8 cellular contexts compared by ENCODE assay signal in genomic region chr4:165112258-165113156, GRCh38. TPM values are rescaled to one million over a fixed set of nuclear protein-coding genes. Genes with fewer than 3 reads are reported as not detected.
DNase-seq lines count a peak whose midpoint lies in the region; ATAC-seq and TF ChIP-seq lines count a peak whose summit lies in the region.

TSS of gene TMEM192 (minus strand) at chr4:165112860. CDS start at chr4:165112773, 87 bp downstream.

- H3K4me3 ChIP-seq in Caco-2 (ENCODE audit: low read depth, low read length), result peak within 1 kb of the TSS; percentile 89
- peak within 1 kb of the TSS; percentile 85 for H3K4me3 ChIP-seq in mesodermal cell (ENCODE audit: extremely low read depth, insufficient read depth, low read length, poor library complexity, severe bottlenecking)

- H3K4me3 Mint-ChIP-seq in Caco-2 (ENCODE audit: unreplicated experiment), result peak within 1 kb of the TSS; percentile 96

- H3K9me3 ChIP-seq in Caco-2, result no peaks in the 10 kb centered on the region
- no peaks in the 10 kb centered on the region for H3K9me3 ChIP-seq in mesodermal cell (ENCODE audit: control insufficient read depth, low read length)

- BruUV-seq in Caco-2 (replicated peaks; lab: Mats Ljungman, UMichigan), result no TSS peak

- in situ Hi-C loops in endometrial microvascular endothelial cells (cut with HindIII; ENCODE audit: inconsistent ontology term, low pct_unique_long_range_greater_than_20kb, low sequenced_read_pairs), result no loop called here

- peak within 1 kb of the TSS; percentile 90 for H3K27ac Mint-ChIP-seq in Caco-2 (ENCODE audit: unreplicated experiment)

- POLR2A ChIA-PET in Caco-2 (lab: Charles Lee), result interaction anchor here (0.6 to 1.6 kb wide), 16 partner anchors 8 to 960 kb away, joined by 3 to 24 read pairs (median 4); partner anchors contain the start of gene MSMO1

- DNase-seq in Caco-2 (peak; percentile 95 to 96), HT1080 (ENCODE audit: low read depth) (peak; percentile 86), NOMO-1 (lab: John Stamatoyannopoulos, UW; ENCODE audit: unreplicated experiment in 2 of 2) (peak; percentile 89 to 97)
- peak; percentile 68 for DNase-seq in activated CD8-positive, alpha-beta memory T cell treated with anti-CD3 and anti-CD28 coated beads, Interleukin-2, amount 50 U/mL, for 24 hours (ENCODE audit: extremely low read depth)
- DNase-seq in stimulated activated CD8-positive, alpha-beta memory T cell treated with anti-CD3 and anti-CD28 coated beads, Interleukin-15, amount 100 ng/mL, for 4 hours (ENCODE audit: low read depth in 2 of 2), result peak; percentile 83 to 87

- no peaks in the 10 kb centered on the region for H3K27me3 ChIP-seq in Caco-2 (replicated peaks; ENCODE audit: control insufficient read depth, insufficient read depth, low read length)

- peaks cover 6% of the 10 kb centered on the region for H3K4me1 ChIP-seq in Caco-2
- H3K4me1 ChIP-seq in mesodermal cell (ENCODE audit: control insufficient read depth, insufficient read depth, low read length, poor library complexity, severe bottlenecking), result peaks cover 4% of the 10 kb centered on the region

- H3K4me1 Mint-ChIP-seq in Caco-2 (ENCODE audit: low read depth, unreplicated experiment), result peaks cover 10% of the 10 kb centered on the region

- peak; percentile 96 for ATAC-seq in GM21360 (IDR thresholded peaks at IDR 0.05; ENCODE audit: unreplicated experiment)

- CTCF ChIA-PET in Caco-2 (lab: Charles Lee), result interaction anchor here (0.5 to 1.6 kb wide), 16 partner anchors 8 to 1782 kb away, joined by 3 to 18 read pairs (median 4); partner anchors contain the start of gene MSMO1

- no peaks in the 10 kb centered on the region for H3K9me3 Mint-ChIP-seq in Caco-2 (ENCODE audit: unreplicated experiment)

- TF ChIP-seq CTCF in Caco-2 (IDR thresholded peaks at IDR 0.05; ENCODE audit: insufficient read depth in 1 of 2, low read depth in 1 of 2, low read length in 1 of 2, severe bottlenecking in 1 of 2, unreplicated experiment in 1 of 2), result peak in 1 of 2 experiments; percentile 18

- peaks cover 23% of the 10 kb centered on the region for H3K36me3 Mint-ChIP-seq in Caco-2 (ENCODE audit: insufficient read depth, unreplicated experiment)

- H3K36me3 ChIP-seq in Caco-2 (ENCODE audit: control insufficient read depth, insufficient read depth, low read length) (no peaks in the 10 kb centered on the region), mesodermal cell (ENCODE audit: control insufficient read depth, insufficient read depth, low read length) (peaks cover 3% of the 10 kb centered on the region)

- H3K27me3 Mint-ChIP-seq in Caco-2 (ENCODE audit: insufficient read depth, unreplicated experiment), result no peaks in the 10 kb centered on the region

- WGBS in mesodermal cell (ENCODE audit: insufficient coverage in 2 of 2), 2 experiments, result 0 to 1% methylated on average over 51 to 53 of the region's 73 CpGs

- H3K27ac ChIP-seq in mesodermal cell (ENCODE audit: low read depth, low read length, severe bottlenecking), result peak within 1 kb of the TSS; percentile 92

- intact Hi-C loops in Caco-2 (cut with micrococcal nuclease; ENCODE audit: unreplicated experiment), result loop anchor here (1.0 to 5.0 kb wide), 4 partner anchors 95 to 350 kb away; partner anchors contain the start of genes APELA, KLHL2 and MSMO1

RNA-seq across cellular contexts. Expression of gene TMEM192, which starts in this region (rescaled TPM):
- total RNA-seq in Caco-2 (2022) (18.6 and 19.4 TPM in 2 replicates), endometrial microvascular endothelial cells (ENCODE audit: inconsistent ontology term) (14.4 TPM)
- 19.2 and 30.9 TPM in 2 replicates for total RNA-seq in HT1080 (2014; rRNA removed; shearing (Covaris generic))
- 17.0 and 21.1 TPM in 2 replicates for polyA plus RNA-seq in HT1080 (2015; cell fraction: cytosol; rRNA removed)
- 11.3 and 11.8 TPM in 2 replicates for polyA plus RNA-seq in HT1080 (2015; cell fraction: nucleus; rRNA removed)
- polyA plus RNA-seq in mesodermal cell (2013, experiment 1 of 2), result 10.6 TPM
- 9.1 TPM for polyA plus RNA-seq in mesodermal cell (2013, experiment 2 of 2)

Comparison
In these comparisons a context has a peak if more than half of its experiments do, and no peak if none do; other contexts are left out.
1. Peak in every context shown above with its lines: DNase-seq, ATAC-seq, H3K4me3 ChIP-seq and H3K27ac ChIP-seq.